1 cellular context compared by ENCODE assay signal in genomic region chr16:88687676-88688012, GRCh38.
TF ChIP-seq lines count a peak whose summit lies in the region.

No MANE protein-coding gene starts in this region.

TF ChIP-seq in H1, 55 proteins besides CTCF, POLR2A, EP300 and RAD21:
- TF ChIP-seq HDAC2 (IDR thresholded peaks at IDR 0.05; ENCODE audit: borderline replicate concordance in 1 of 2, low read depth in 2 of 2, low read length in 2 of 2), result no peak
- no peak for TF ChIP-seq ATF3 (IDR thresholded peaks at IDR 0.05; ENCODE audit: insufficient read depth, low read depth, low read length)
- no peak for TF ChIP-seq KDM4A (IDR thresholded peaks at IDR 0.05; ENCODE audit: low read depth, low read length, severe bottlenecking)
- TF ChIP-seq EZH2 (IDR thresholded peaks at IDR 0.05; ENCODE audit: low read depth, low read length, severe bottlenecking), result no peak
- no peak for TF ChIP-seq CBX8 (IDR thresholded peaks at IDR 0.05; ENCODE audit: borderline replicate concordance, low read depth, low read length)
